21 cellular contexts compared by ENCODE assay signal in the genomic region with DNA sequence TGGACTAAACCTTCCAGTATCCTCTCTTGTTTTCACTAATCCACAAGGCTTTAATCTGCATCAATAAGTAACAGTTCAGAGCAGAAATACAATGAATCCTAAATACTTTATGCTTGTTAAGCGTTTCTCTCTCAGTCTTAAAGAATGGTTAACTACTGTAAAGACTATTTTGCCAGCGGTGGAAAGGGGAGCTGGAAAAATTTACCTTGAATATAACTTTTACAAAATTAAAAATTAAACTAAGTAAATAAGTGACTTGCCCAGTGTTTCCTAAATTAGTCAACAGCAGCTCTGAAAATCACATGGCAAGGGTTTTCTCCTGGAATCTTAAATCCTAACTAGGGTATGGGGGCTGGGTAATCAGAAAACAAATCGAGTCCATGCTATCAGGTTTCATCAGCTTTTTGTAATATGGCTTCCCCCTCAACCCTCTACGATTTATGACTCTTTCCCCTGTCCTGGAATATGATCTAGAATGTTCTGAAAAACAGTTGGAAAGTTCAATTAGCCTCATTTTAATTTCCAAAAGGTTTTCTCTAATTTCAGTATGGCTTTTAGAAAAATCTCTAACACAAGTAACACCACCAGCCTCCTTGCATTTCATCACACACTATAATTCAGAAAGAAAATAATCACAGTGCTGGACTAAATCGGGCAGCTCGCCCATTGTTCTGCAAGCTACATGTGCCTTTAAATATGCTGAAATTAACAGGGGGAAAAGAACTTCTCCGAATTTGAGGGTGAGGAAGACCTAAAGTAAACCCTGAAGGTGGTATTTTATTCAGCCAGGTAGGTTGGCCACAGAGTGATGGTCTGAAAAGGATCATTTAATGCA.
"Had no signal": no experiment of that assay in that cellular context is flagged by ENCODE, and none has a peak within 500 bp of the region (broad histone marks: within the 10 kb centered on the region; RNA-seq: fewer than 3 reads in every experiment).

No MANE protein-coding gene starts in this region.

- H3K27me3 ChIP-seq: body of pancreas, heart right ventricle, left lung had no signal

- H3K27ac ChIP-seq: heart right ventricle, left lung, thoracic aorta, VCaP had no signal

- H3K9ac ChIP-seq: SK-N-SH had no signal

- H3K9me3 ChIP-seq: body of pancreas, heart right ventricle, left lung, mucosa of descending colon, SK-N-SH, thoracic aorta had no signal

- DNase-seq: activated CD4-positive, alpha-beta memory T cell treated with anti-CD3 and anti-CD28 coated beads, Interleukin-2, amount 10 ng/mL, durations not matched to agents 7 days and 5 days; activated CD4-positive, alpha-beta T cell treated with anti-CD3 and anti-CD28 coated beads, Interleukin-2, amount 10 ng/mL, durations not matched to agents 24 days and 14 days; activated effector memory CD4-positive, alpha-beta T cell treated with anti-CD3 and anti-CD28 coated beads, Interleukin-2, amount 50 U/mL, for 16 hours; activated naive CD4-positive, alpha-beta T cell treated with anti-CD3 and anti-CD28 coated beads, Interleukin-2, amount 10 ng/mL, durations not matched to agents 7 days and 5 days; activated T-cell treated with anti-CD3 and anti-CD28 coated beads, Interleukin-2, amount 50 U/mL, for 72 hours; body of pancreas; caudate nucleus; dermis blood vessel endothelial cell; effector CD8-positive, alpha-beta T cell; heart right ventricle; islet precursor cell; left lung; mucosa of descending colon; occipital lobe; SK-N-SH; small intestine; stimulated activated naive CD4-positive, alpha-beta T cell had no signal

- H3K4me1 ChIP-seq: body of pancreas had no signal

- H3K4me3 ChIP-seq: body of pancreas, heart right ventricle, left lung, mucosa of descending colon, thoracic aorta had no signal

- H3K36me3 ChIP-seq: thoracic aorta had no signal

- H3K4me2 ChIP-seq: SK-N-SH had no signal

- ATAC-seq: activated CD4-positive, CD25-positive, alpha-beta regulatory T cell treated with anti-CD3 and anti-CD28 coated beads, Interleukin-2, amount 50 U/mL, for 24 hours; activated T-cell treated with anti-CD3 and anti-CD28 coated beads, Interleukin-2, amount 50 U/mL, for 72 hours; body of pancreas; heart right ventricle; left lung; mucosa of descending colon; sciatic nerve had no signal
